20 cellular contexts compared by ENCODE assay signal in genomic region chr9:97772145-97772544, GRCh38.
DNase-seq lines count a peak whose midpoint lies in the region; ATAC-seq and TF ChIP-seq lines count a peak whose summit lies in the region.
"Had no signal": no experiment of that assay in that cellular context is flagged by ENCODE, and none has a peak within 500 bp of the region (broad histone marks: within the 10 kb centered on the region; RNA-seq: fewer than 3 reads in every experiment).

No MANE protein-coding gene starts in this region.

- peak; percentile 9 for DNase-seq in NCI-H345 (lab: John Stamatoyannopoulos, UW)
- no peak for DNase-seq in NCI-H345 treated with DMSO at 0.1 percent for 48 hours (lab: John Stamatoyannopoulos, UW; ENCODE audit: unreplicated experiment)
- peak; percentile 47 to 50 for DNase-seq in SJCRH30
- DNase-seq in iPS DF 19.7 (ENCODE audit: low read depth, low spot score) = peak; percentile 20
- DNase-seq in ureter (ENCODE audit: low spot score) = peak; percentile 34
- no peak for DNase-seq in G401 (ENCODE audit: low spot score)
- DNase-seq: BE2C; CD4-positive, alpha-beta memory T cell; DMS79 treated with DMSO at 0.1 percent for 48 hours; KG1; NCI-H1417 treated with DMSO at 0.1 percent for 48 hours; NCI-H2029 treated with DMSO at 0.1 percent for 48 hours; NCI-H2171 treated with DMSO at 0.1 percent for 48 hours; NCI-H510A treated with DMSO at 0.1 percent for 48 hours; Peyer's patch had no signal

- H3K27me3 ChIP-seq in SJCRH30 = peaks cover 4% of the 10 kb centered on the region; the same call in 1 of the 2 replicates
- H3K27me3 ChIP-seq: Peyer's patch had no signal

- ATAC-seq in HG02973 (IDR thresholded peaks at IDR 0.05; ENCODE audit: unreplicated experiment) (no peak), SK-N-SH treated with all-trans-retinoic acid at 6 μM for 48 hours (no peak)
- ATAC-seq: Right ventricle myocardium inferior had no signal

- no peak overlapping the region for H3K4me3 ChIP-seq in SJCRH30
- H3K4me3 ChIP-seq: HAP-1, Peyer's patch had no signal

- peaks cover 30% of the 10 kb centered on the region; the same call in 1 of the 2 replicates for H3K4me1 ChIP-seq in SJCRH30
- H3K4me1 ChIP-seq: BE2C, HAP-1 had no signal

- in situ Hi-C loops in G401 (cut with HindIII; ENCODE audit: low sequenced_read_pairs) = no loop called here

- no peaks in the 10 kb centered on the region for H3K9me3 ChIP-seq in SJCRH30 (replicated peaks)
- H3K9me3 ChIP-seq: BE2C, HAP-1, Peyer's patch had no signal

- no peak overlapping the region for H3K27ac ChIP-seq in SJCRH30
- H3K27ac ChIP-seq: 22Rv1, Peyer's patch had no signal

- no peaks in the 10 kb centered on the region for H3K36me3 ChIP-seq in SJCRH30
- H3K36me3 ChIP-seq: BE2C, HAP-1, Peyer's patch had no signal

TF ChIP-seq in SK-N-SH treated with all-trans-retinoic acid at 6 μM for 48 hours, 23 proteins besides CTCF, POLR2A, EP300 and RAD21:
- TF ChIP-seq TOX (CRISPR knock-in tag; IDR thresholded peaks at IDR 0.05; ENCODE audit: borderline replicate concordance) (no peak), TSHZ2 (CRISPR knock-in tag; IDR thresholded peaks at IDR 0.05) (no peak), TCF4 (CRISPR knock-in tag; IDR thresholded peaks at IDR 0.05; ENCODE audit: borderline replicate concordance) (no peak), RARB (CRISPR knock-in tag; IDR thresholded peaks at IDR 0.05) (no peak), ISL1 (CRISPR knock-in tag; IDR thresholded peaks at IDR 0.05) (no peak), SNAI2 (CRISPR knock-in tag; IDR thresholded peaks at IDR 0.05) (no peak), ZFP30 (CRISPR knock-in tag; IDR thresholded peaks at IDR 0.05) (no peak), ARNTL (CRISPR knock-in tag; IDR thresholded peaks at IDR 0.05; ENCODE audit: borderline replicate concordance, low read depth) (no peak), ZFP3 (CRISPR knock-in tag; IDR thresholded peaks at IDR 0.05) (no peak)
TF ChIP-seq in SK-N-SH treated with all-trans-retinoic acid at 6 μM for 48 hours: peak in this region for 0.

Comparison
In these comparisons a context has a peak if more than half of its experiments do, and no peak if none do; other contexts are left out.
1. DNase-seq: peak in NCI-H345 (single experiment), SJCRH30 (2 of 2), iPS DF 19.7 (single experiment) and ureter (single experiment); none in NCI-H345 treated with DMSO at 0.1 percent for 48 hours (single experiment) and G401 (single experiment).